15 cellular contexts compared by ENCODE assay signal in the genomic region with DNA sequence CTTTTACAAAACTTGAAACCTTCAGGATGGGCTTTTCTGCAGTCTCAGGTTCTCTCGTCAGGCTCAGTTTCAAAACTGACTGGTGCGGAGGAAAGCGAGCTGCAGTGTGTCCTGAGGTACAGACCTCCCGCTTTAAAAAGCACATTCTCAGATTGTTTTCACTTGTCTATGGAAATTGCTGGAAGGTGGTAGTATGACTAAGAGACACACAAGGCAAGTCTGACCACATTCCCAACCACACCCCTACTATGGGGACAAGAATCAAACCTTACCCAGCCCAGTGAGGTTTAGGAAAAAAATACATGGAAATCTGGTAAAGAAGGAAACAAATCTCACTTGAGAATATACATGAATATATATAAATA. TPM values are rescaled to one million over a fixed set of nuclear protein-coding genes. Genes with fewer than 3 reads are reported as not detected.
DNase-seq lines count a peak whose midpoint lies in the region; ATAC-seq, FAIRE-seq and TF ChIP-seq lines count a peak whose summit lies in the region.
"Had no signal": no experiment of that assay in that cellular context is flagged by ENCODE, and none has a peak within 500 bp of the region (broad histone marks: within the 10 kb centered on the region; RNA-seq: fewer than 3 reads in every experiment).

No MANE protein-coding gene starts in this region.

- H3K36me3 Mint-ChIP-seq in activated T-cell treated with anti-CD3 and anti-CD28 coated beads, Interleukin-2, amount 50 U/mL, for 72 hours (ENCODE audit: insufficient read depth in 2 of 2): peaks cover 13 to 46% of the 10 kb centered on the region in 2 donors

- intact Hi-C loops in kidney (cut with DNase I): no loop called here

- H3K27ac Mint-ChIP-seq in activated T-cell treated with anti-CD3 and anti-CD28 coated beads, Interleukin-2, amount 50 U/mL, for 72 hours: peak overlapping the region; percentile 61

- no peak for DNase-seq in activated T-cell treated with anti-CD3 and anti-CD28 coated beads, Interleukin-2, amount 50 U/mL, for 72 hours
- DNase-seq in activated T-cell treated with anti-CD3 and anti-CD28 coated beads for 4 hours (no peak), astrocyte of the hippocampus (ENCODE audit: low read depth, low spot score) (peak; percentile 50), kidney (peak; percentile 12), upper lobe of left lung (peak in 1 of 2 donors; percentile 53), occipital lobe (lab: John Stamatoyannopoulos, UW) (no peak), NCI-H748 (lab: John Stamatoyannopoulos, UW; ENCODE audit: unreplicated experiment) (no peak)
- DNase-seq in activated naive CD4-positive, alpha-beta T cell treated with anti-CD3 and anti-CD28 coated beads, Interleukin-2, amount 50 U/mL, for 16 hours: no peak
- DNase-seq: activated CD4-positive, alpha-beta T cell treated with anti-CD3 and anti-CD28 coated beads, Interleukin-2, amount 50 U/mL, for 1 hour; adrenal gland; Kasumi-1; SIG-M5 had no signal

- no peak for TF ChIP-seq POLR2A in upper lobe of left lung (IDR thresholded peaks at IDR 0.05)

- H3K9me3 ChIP-seq in kidney (ENCODE audit: control insufficient read depth in 1 of 2, low read length in 2 of 2) (no peaks in the 10 kb centered on the region), upper lobe of left lung (no peaks in the 10 kb centered on the region)
- H3K9me3 ChIP-seq: adrenal gland had no signal

- no peak overlapping the region for H3K9ac ChIP-seq in kidney (ENCODE audit: low read length in 2 of 2)

- H3K4me3 ChIP-seq in kidney (ENCODE audit: low read length in 2 of 2) (no peak overlapping the region), upper lobe of left lung (no peak overlapping the region)
- H3K4me3 ChIP-seq: adrenal gland had no signal

- no peaks in the 10 kb centered on the region for H3K27me3 ChIP-seq in upper lobe of left lung
- H3K27me3 ChIP-seq: adrenal gland had no signal

- no peaks in the 10 kb centered on the region for H3K27me3 Mint-ChIP-seq in activated T-cell treated with anti-CD3 and anti-CD28 coated beads, Interleukin-2, amount 50 U/mL, for 72 hours (ENCODE audit: low read depth)

- TF ChIP-seq CTCF in kidney (IDR thresholded peaks at IDR 0.05; ENCODE audit: borderline replicate concordance, extremely low read depth, insufficient read depth): no peak
- no peak for TF ChIP-seq CTCF in upper lobe of left lung (IDR thresholded peaks at IDR 0.05)

- 63 to 87% methylated on average over 4 of the region's 4 CpGs for WGBS in upper lobe of left lung, 2 donors

- FAIRE-seq in kidney (lab: Jason Lieb, UNC): no peak
- FAIRE-seq: G401.6 had no signal

- H3K4me3 Mint-ChIP-seq in activated T-cell treated with anti-CD3 and anti-CD28 coated beads, Interleukin-2, amount 50 U/mL, for 72 hours: no peak overlapping the region

- peaks cover 36 to 41% of the 10 kb centered on the region in 2 donors for H3K36me3 ChIP-seq in kidney (ENCODE audit: control insufficient read depth in 1 of 2, insufficient read depth in 2 of 2, low read length in 2 of 2)
- H3K36me3 ChIP-seq in upper lobe of left lung: peaks cover 36 to 96% (median 62%) of the 10 kb centered on the region in 4 donors

- H3K4me1 ChIP-seq in kidney (ENCODE audit: control insufficient read depth in 1 of 2, insufficient read depth in 1 of 2, low read depth in 1 of 2, low read length in 2 of 2) (peaks cover 0 to 4% of the 10 kb centered on the region in 2 donors), upper lobe of left lung (peaks cover 0 to 20% (median 11%) of the 10 kb centered on the region in 4 donors)
- H3K4me1 ChIP-seq: adrenal gland had no signal

- peak in 2 of 4 donors; percentile 17 to 78 for TF ChIP-seq EP300 in upper lobe of left lung (IDR thresholded peaks at IDR 0.05)

- H3K27ac ChIP-seq in kidney (ENCODE audit: low read depth in 2 of 2, low read length in 2 of 2): no peak overlapping the region
- H3K27ac ChIP-seq in upper lobe of left lung: peak overlapping the region; percentile 74 to 81 (median 78)
- H3K27ac ChIP-seq: adrenal gland had no signal

- ATAC-seq in activated T-cell treated with anti-CD3 and anti-CD28 coated beads, Interleukin-2, amount 50 U/mL, for 72 hours (replicated peaks in 1 of 2): peak in 1 of 2 donors; percentile 28
- peak; percentile 64 to 70 for ATAC-seq in upper lobe of left lung (ENCODE audit: low FRiP score in 2 of 2)

- H3K4me1 Mint-ChIP-seq in activated T-cell treated with anti-CD3 and anti-CD28 coated beads, Interleukin-2, amount 50 U/mL, for 72 hours (ENCODE audit: low read depth): peaks cover 30% of the 10 kb centered on the region

- no peaks in the 10 kb centered on the region for H3K9me3 Mint-ChIP-seq in activated T-cell treated with anti-CD3 and anti-CD28 coated beads, Interleukin-2, amount 50 U/mL, for 72 hours

RNA-seq across cellular contexts. Expression of gene SRP68, which starts 18.2 kb away (rescaled TPM):
- 100 to 1,000 TPM; 138 to 144 TPM for total RNA-seq in activated T-cell treated with anti-CD3 and anti-CD28 coated beads, Interleukin-2, amount 50 U/mL, for 72 hours
- total RNA-seq in kidney (68.1 TPM), upper lobe of left lung (10 to 100 TPM; 41.8 to 68.2 (median 56.1) TPM), occipital lobe (17.0 TPM)
- polyA plus RNA-seq in kidney (ENCODE audit: insufficient read depth, low read depth, low replicate concordance): 52.7 TPM

RNA-seq across cellular contexts. Expression of gene GALR2, which starts 20.5 kb away (rescaled TPM):
- total RNA-seq in activated T-cell treated with anti-CD3 and anti-CD28 coated beads, Interleukin-2, amount 50 U/mL, for 72 hours: 10 to 100 TPM in 1 of 2 donors, 1 to 10 TPM in 1; 9.5 to 10.6 TPM
- total RNA-seq in kidney (not detected), upper lobe of left lung (under 1 TPM in 1 of 6 donors, not detected in 5; 0.61 TPM), occipital lobe (not detected)
- not detected for polyA plus RNA-seq in kidney (ENCODE audit: insufficient read depth, low read depth, low replicate concordance)
- total RNA-seq: adrenal gland had no signal
- polyA plus RNA-seq: AG04450 had no signal

RNA-seq across cellular contexts. Expression of gene ZACN, which starts 24.9 kb away (rescaled TPM):
- 10 to 100 TPM in 1 of 2 donors, 1 to 10 TPM in 1; 9.1 to 10.3 TPM for total RNA-seq in activated T-cell treated with anti-CD3 and anti-CD28 coated beads, Interleukin-2, amount 50 U/mL, for 72 hours
- 0.22 TPM for total RNA-seq in kidney
- not detected for polyA plus RNA-seq in kidney (ENCODE audit: insufficient read depth, low read depth, low replicate concordance)
- not detected for total RNA-seq in upper lobe of left lung
- not detected for total RNA-seq in occipital lobe
- total RNA-seq: liver had no signal
- polyA plus RNA-seq: AG04450 had no signal

RNA-seq across cellular contexts. Expression of gene EVPL, which starts 27.0 kb away (rescaled TPM):
- under 1 TPM; 0.09 to 0.19 TPM for total RNA-seq in activated T-cell treated with anti-CD3 and anti-CD28 coated beads, Interleukin-2, amount 50 U/mL, for 72 hours
- total RNA-seq in kidney (23.5 TPM), upper lobe of left lung (100 to 1,000 TPM in 1 of 6 donors, 10 to 100 TPM in 5; 47.5 to 142 (median 63.4) TPM), occipital lobe (not detected)
- 11.1 TPM for polyA plus RNA-seq in kidney (ENCODE audit: insufficient read depth, low read depth, low replicate concordance)
- polyA plus RNA-seq: AG04450 had no signal

RNA-seq across cellular contexts. Expression of gene EXOC7, which starts 49.5 kb away (rescaled TPM):
- total RNA-seq in activated T-cell treated with anti-CD3 and anti-CD28 coated beads, Interleukin-2, amount 50 U/mL, for 72 hours: 10 to 100 TPM; 66.7 to 77.8 TPM
- 143 TPM for total RNA-seq in kidney
- polyA plus RNA-seq in kidney (ENCODE audit: insufficient read depth, low read depth, low replicate concordance): 83.2 TPM
- 100 to 1,000 TPM in 3 of 6 donors, 10 to 100 TPM in 3; 69.4 to 233 (median 103) TPM for total RNA-seq in upper lobe of left lung
- 93.3 TPM for total RNA-seq in occipital lobe

Comparison
In these comparisons a context has a peak if more than half of its experiments do, and no peak if none do; other contexts are left out.
1. DNase-seq: peak in astrocyte of the hippocampus (single experiment) and kidney (single experiment); none in activated T-cell treated with anti-CD3 and anti-CD28 coated beads, Interleukin-2, amount 50 U/mL, for 72 hours (0 of 2), activated T-cell treated with anti-CD3 and anti-CD28 coated beads for 4 hours (single experiment), occipital lobe (single experiment), NCI-H748 (single experiment) and activated naive CD4-positive, alpha-beta T cell treated with anti-CD3 and anti-CD28 coated beads, Interleukin-2, amount 50 U/mL, for 16 hours (single experiment).
2. H3K27ac ChIP-seq: peak in upper lobe of left lung (4 of 4); none in kidney (0 of 2).